Comparison of ENCODE assay signal across 8 cellular contexts in the genomic region with DNA sequence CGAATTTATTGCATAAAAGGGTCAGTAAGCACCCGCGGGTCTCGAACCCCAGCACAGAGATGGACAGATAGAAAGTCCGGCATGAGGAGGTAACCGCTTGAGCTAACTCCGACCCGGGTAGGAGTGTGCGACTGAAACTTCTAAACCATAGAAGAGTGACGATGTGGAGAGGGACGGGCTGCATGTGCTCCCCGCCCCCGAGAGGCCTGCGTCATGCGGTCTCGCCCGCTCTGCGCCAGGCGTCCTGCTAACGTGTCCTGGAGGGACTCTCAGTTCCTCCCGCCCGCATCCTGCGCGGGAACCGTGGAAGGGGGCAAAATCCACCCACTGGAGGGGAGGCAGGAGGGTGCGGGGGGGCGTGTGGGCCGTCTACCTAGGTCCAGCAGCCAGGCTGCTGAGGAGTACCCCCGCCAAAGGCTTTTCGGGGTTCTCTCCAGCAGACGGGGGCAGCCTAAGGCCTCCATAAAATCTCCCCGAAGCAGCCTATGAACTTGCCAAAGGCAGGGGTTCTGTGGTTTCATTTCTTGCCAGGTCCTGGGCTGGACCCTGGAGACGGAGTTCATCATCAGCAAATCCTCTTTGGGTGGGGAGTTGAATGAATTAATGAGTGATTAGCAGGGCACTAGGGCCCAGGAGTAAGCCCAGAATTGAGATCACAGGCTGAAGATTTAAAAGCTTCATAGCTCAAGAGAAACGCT. TPM values are rescaled to one million over a fixed set of nuclear protein-coding genes. Genes with fewer than 3 reads are reported as not detected.
DNase-seq lines count a peak whose midpoint lies in the region; ATAC-seq and TF ChIP-seq lines count a peak whose summit lies in the region.

No MANE protein-coding gene starts in this region.

- H3K4me3 Mint-ChIP-seq in activated naive CD8-positive, alpha-beta T cell treated with anti-CD3 and anti-CD28 coated beads for 36 hours = peak overlapping the region; percentile 68

- DNase-seq in PC-9 = peak; percentile 85 to 94
- peak; percentile 72 for DNase-seq in activated naive CD8-positive, alpha-beta T cell treated with anti-CD3 and anti-CD28 coated beads for 36 hours
- DNase-seq in right atrium auricular region (ENCODE audit: low spot score) = peak; percentile 92
- DNase-seq in retinal pigment epithelial cell (ENCODE audit: low read depth) = peak; percentile 46
- DNase-seq in DMS79 treated with DMSO at 0.1 percent for 48 hours (lab: John Stamatoyannopoulos, UW) = no peak
- no peak for DNase-seq in SHP77 treated with DMSO at 0.1 percent for 48 hours (lab: John Stamatoyannopoulos, UW)

- H3K4me1 ChIP-seq in PC-9 (replicated peaks; ENCODE audit: insufficient read depth) (peaks cover 5% of the 10 kb centered on the region), right atrium auricular region (peaks cover 0 to 15% of the 10 kb centered on the region in 2 donors)

- no peaks in the 10 kb centered on the region for H3K36me3 ChIP-seq in PC-9 (ENCODE audit: low read depth)
- no peaks in the 10 kb centered on the region for H3K36me3 ChIP-seq in right atrium auricular region

- peaks cover 51% of the 10 kb centered on the region for H3K27me3 Mint-ChIP-seq in activated naive CD8-positive, alpha-beta T cell treated with anti-CD3 and anti-CD28 coated beads for 36 hours

- TSS peak; percentile 96 for BruUV-seq in PC-9 (replicated peaks; lab: Mats Ljungman, UMichigan)

- TF ChIP-seq CTCF in PC-9 (conservative IDR thresholded peaks at IDR 0.05) (no peak), right atrium auricular region (IDR thresholded peaks at IDR 0.05) (no peak), retinal pigment epithelial cell (conservative IDR thresholded peaks at IDR 0.05; ENCODE audit: low read depth, low read length) (no peak)

- peaks cover 8% of the 10 kb centered on the region; the same call in 1 of the 2 replicates for H3F3A ChIP-seq in PC-9 (ENCODE audit: insufficient read depth, low read depth)

- H3K79me2 ChIP-seq in PC-9 (ENCODE audit: low read depth) = no peaks in the 10 kb centered on the region

- H2AFZ ChIP-seq in PC-9 = peak overlapping the region; percentile 91

- no peaks in the 10 kb centered on the region for H4K20me1 ChIP-seq in PC-9 (ENCODE audit: insufficient read depth)

- H3K4me2 ChIP-seq in PC-9 = peak overlapping the region; percentile 93

- ATAC-seq in GM18519 (IDR thresholded peaks at IDR 0.05; ENCODE audit: low FRiP score, unreplicated experiment) (peak; percentile 80), HG02870 (IDR thresholded peaks at IDR 0.05; ENCODE audit: unreplicated experiment) (peak; percentile 97)

- H3K27ac ChIP-seq in PC-9 (peak overlapping the region; percentile 26), right atrium auricular region (peak overlapping the region; percentile 56 to 79)

- H3K27me3 ChIP-seq in PC-9 (ENCODE audit: insufficient read depth, low read depth) = no peaks in the 10 kb centered on the region
- no peaks in the 10 kb centered on the region for H3K27me3 ChIP-seq in right atrium auricular region

- peaks cover 7% of the 10 kb centered on the region for H3K4me1 Mint-ChIP-seq in activated naive CD8-positive, alpha-beta T cell treated with anti-CD3 and anti-CD28 coated beads for 36 hours

- intact Hi-C loops in PC-9 (cut with micrococcal nuclease; ENCODE audit: unreplicated experiment) = loop anchor here (1.0 to 10.0 kb wide), 3 partner anchors 103 to 516 kb away; no protein-coding TSS in a partner anchor

- peak overlapping the region; percentile 65 for H3K4me3 ChIP-seq in PC-9
- H3K4me3 ChIP-seq in right atrium auricular region = peak overlapping the region; percentile 29 to 45
- H3K4me3 ChIP-seq in retinal pigment epithelial cell (ENCODE audit: low read length) = peak overlapping the region; percentile 66

- POLR2A ChIA-PET in PC-9 (lab: Charles Lee; ENCODE audit: unreplicated experiment) = interaction anchor here (0.6 kb wide), 1 partner anchor 53 kb away, joined by 17 read pairs; no protein-coding TSS in a partner anchor

- CTCF ChIA-PET in PC-9 (lab: Charles Lee) = interaction anchor here (0.6 to 1.5 kb wide), 2 partner anchors 93 to 105 kb away, joined by 3 to 4 read pairs; no protein-coding TSS in a partner anchor

- H3K9me3 Mint-ChIP-seq in activated naive CD8-positive, alpha-beta T cell treated with anti-CD3 and anti-CD28 coated beads for 36 hours = no peaks in the 10 kb centered on the region

- peak overlapping the region; percentile 83 for H3K27ac Mint-ChIP-seq in activated naive CD8-positive, alpha-beta T cell treated with anti-CD3 and anti-CD28 coated beads for 36 hours

- H3K9me2 ChIP-seq in PC-9 (ENCODE audit: insufficient read depth) = no peaks in the 10 kb centered on the region

- peaks cover 2% of the 10 kb centered on the region for H3K36me3 Mint-ChIP-seq in activated naive CD8-positive, alpha-beta T cell treated with anti-CD3 and anti-CD28 coated beads for 36 hours

- H3K9me3 ChIP-seq in PC-9 (ENCODE audit: insufficient read depth, low read depth) (no peaks in the 10 kb centered on the region), right atrium auricular region (no peaks in the 10 kb centered on the region)

RNA-seq across cellular contexts. Expression of a gene that starts 51.8 kb away (rescaled TPM):
- total RNA-seq in PC-9 (2021) (430 and 437 TPM in 2 replicates), right atrium auricular region (10 to 100 TPM; 30.4 to 65.0 TPM)
- not detected for total RNA-seq in activated naive CD8-positive, alpha-beta T cell treated with anti-CD3 and anti-CD28 coated beads for 36 hours

RNA-seq across cellular contexts. Expression of a gene that starts 52.0 kb away (rescaled TPM):
- total RNA-seq in PC-9 (2021) (50.6 and 58.2 TPM in 2 replicates), right atrium auricular region (10 to 100 TPM; 25.0 to 26.7 TPM)
- 10 to 100 TPM; 10.1 to 10.4 TPM for total RNA-seq in activated naive CD8-positive, alpha-beta T cell treated with anti-CD3 and anti-CD28 coated beads for 36 hours

Comparison
In these comparisons a context has a peak if more than half of its experiments do, and no peak if none do; other contexts are left out.
1. DNase-seq: peak in PC-9 (2 of 2), activated naive CD8-positive, alpha-beta T cell treated with anti-CD3 and anti-CD28 coated beads for 36 hours (single experiment), right atrium auricular region (single experiment) and retinal pigment epithelial cell (single experiment); none in DMS79 treated with DMSO at 0.1 percent for 48 hours (single experiment) and SHP77 treated with DMSO at 0.1 percent for 48 hours (single experiment).
2. RNA of a gene that starts 51.8 kb away (total RNA-seq): 430 to 437 TPM in PC-9 and 30.4 to 65.0 TPM in right atrium auricular region; not detected in activated naive CD8-positive, alpha-beta T cell treated with anti-CD3 and anti-CD28 coated beads for 36 hours; every median in the first group is over 10 times any median in the second.
3. Peak in every context shown above with its lines, with median percentiles within 50 percentile points of each other: H3K4me3 ChIP-seq.